In the genomic region with DNA sequence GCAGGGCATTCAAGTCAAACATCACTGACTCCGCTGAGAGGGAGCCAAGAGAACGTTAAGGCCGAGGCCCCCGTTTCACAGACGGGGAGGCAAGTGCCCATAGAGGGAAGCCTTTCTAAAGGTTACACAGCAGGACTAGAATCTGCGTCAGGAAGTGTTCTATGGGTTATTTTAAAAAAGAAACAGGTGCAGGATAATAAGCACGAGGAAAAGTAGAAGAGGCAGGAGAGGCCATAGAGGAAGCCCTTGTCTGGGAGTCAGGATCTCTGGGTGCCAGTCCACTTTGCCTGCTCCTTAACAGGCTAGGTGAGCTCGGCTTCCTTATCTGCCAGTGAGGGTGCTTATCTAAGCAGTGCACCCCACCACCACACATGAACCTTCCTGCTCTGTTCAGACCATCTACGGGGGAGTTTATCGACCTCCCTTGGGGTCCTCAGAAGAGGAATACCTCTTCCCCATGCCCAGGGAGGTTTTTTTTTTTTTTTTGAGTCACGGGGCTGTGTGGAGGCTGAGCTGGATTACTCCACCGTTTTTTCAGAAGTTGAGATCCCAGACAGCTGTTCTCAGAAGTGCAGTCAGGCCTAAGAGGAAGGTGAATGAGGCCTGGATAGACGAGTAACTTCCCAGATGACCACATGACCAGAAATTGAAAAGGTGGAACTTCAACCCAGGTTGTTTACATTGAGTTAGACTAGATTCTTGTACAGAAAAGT, we compare ENCODE assay signal across 8 cellular contexts. TPM values are rescaled to one million over a fixed set of nuclear protein-coding genes. Genes with fewer than 3 reads are reported as not detected.
DNase-seq lines count a peak whose midpoint lies in the region; ATAC-seq and TF ChIP-seq lines count a peak whose summit lies in the region.

No MANE protein-coding gene starts in this region.

- H3K27me3 Mint-ChIP-seq in activated T-cell treated with anti-CD3 and anti-CD28 coated beads, Interleukin-2, amount 50 U/mL, for 4 hours (ENCODE audit: low read depth), result no peaks in the 10 kb centered on the region
- peaks cover 17% of the 10 kb centered on the region for H3K27me3 Mint-ChIP-seq in brain

- H3K27ac ChIP-seq in right lobe of liver (peak overlapping the region; percentile 68 to 97 (median 96)), thyroid gland (peak overlapping the region; percentile 94 to 98 (median 95))

- H3K4me3 Mint-ChIP-seq in activated T-cell treated with anti-CD3 and anti-CD28 coated beads, Interleukin-2, amount 50 U/mL, for 4 hours, result peak overlapping the region; percentile 89
- H3K4me3 Mint-ChIP-seq in brain, result peak overlapping the region; percentile 80 to 88 (median 88)

- intact Hi-C loops in right lobe of liver (cut with DNase I), result no loop called here
- intact Hi-C loops in thyroid gland (cut with DNase I), result no loop called here

- ATAC-seq in activated T-cell treated with anti-CD3 and anti-CD28 coated beads, Interleukin-2, amount 50 U/mL, for 4 hours, result no peak
- ATAC-seq in right lobe of liver (peak in 2 of 4 donors; percentile 3 to 5), HG03432 (IDR thresholded peaks at IDR 0.05; ENCODE audit: unreplicated experiment) (no peak)

- peak overlapping the region; percentile 5 to 86 (median 75) for H3K4me3 ChIP-seq in right lobe of liver
- H3K4me3 ChIP-seq in thyroid gland (replicated peaks in 1 of 3), result peak overlapping the region in 2 of 3 donors; percentile 29 to 66

- WGBS in right lobe of liver (ENCODE audit: insufficient coverage, low coverage, low lambda C conversion rate, missing lambda C conversion rate), result 11% methylated on average over 12 of the region's 13 CpGs
- 11 to 17% methylated on average over 12 to 13 of the region's 13 CpGs for WGBS in thyroid gland, 2 donors

- H3K27me3 ChIP-seq in right lobe of liver (no peaks in the 10 kb centered on the region), thyroid gland (no peaks in the 10 kb centered on the region)

- H3K36me3 Mint-ChIP-seq in activated T-cell treated with anti-CD3 and anti-CD28 coated beads, Interleukin-2, amount 50 U/mL, for 4 hours (ENCODE audit: insufficient read depth), result peaks cover 3% of the 10 kb centered on the region
- H3K36me3 Mint-ChIP-seq in brain, result peaks cover 12% of the 10 kb centered on the region

- H3K27ac Mint-ChIP-seq in brain, result peak overlapping the region; percentile 91 to 100 (median 96)

- no peak for TF ChIP-seq POLR2A in right lobe of liver (IDR thresholded peaks at IDR 0.05)
- peak; percentile 17 to 54 for TF ChIP-seq POLR2A in thyroid gland (IDR thresholded peaks at IDR 0.05)

- H3K9me3 ChIP-seq in right lobe of liver (no peaks in the 10 kb centered on the region), thyroid gland (no peaks in the 10 kb centered on the region)

- DNase-seq in activated T-cell treated with anti-CD3 and anti-CD28 coated beads, Interleukin-2, amount 50 U/mL, for 4 hours, result no peak
- no peak for DNase-seq in activated T-cell treated with anti-CD3 and anti-CD28 coated beads, Interleukin-2, amount 50 U/mL, for 48 hours
- DNase-seq in NCI-H2227 (lab: John Stamatoyannopoulos, UW; ENCODE audit: unreplicated experiment) (peak; percentile 37), right lobe of liver (no peak), thyroid gland (peak; percentile 61 to 69), NCI-H446 treated with DMSO at 0.1 percent for 48 hours (lab: John Stamatoyannopoulos, UW) (no peak)

- H3K9me3 Mint-ChIP-seq in activated T-cell treated with anti-CD3 and anti-CD28 coated beads, Interleukin-2, amount 50 U/mL, for 4 hours, result no peaks in the 10 kb centered on the region
- peaks cover 0 to 2% (median 0%) of the 10 kb centered on the region in 5 experiments for H3K9me3 Mint-ChIP-seq in brain

- H3K4me1 ChIP-seq in right lobe of liver (peaks cover 0 to 40% (median 15%) of the 10 kb centered on the region in 4 donors), thyroid gland (peaks cover 34 to 42% of the 10 kb centered on the region in 2 donors)

- TF ChIP-seq CTCF in brain (conservative IDR thresholded peaks at IDR 0.05) (no peak), right lobe of liver (IDR thresholded peaks at IDR 0.05) (no peak), thyroid gland (IDR thresholded peaks at IDR 0.05) (no peak)

- H3K36me3 ChIP-seq in right lobe of liver, result no peaks in the 10 kb centered on the region
- no peaks in the 10 kb centered on the region for H3K36me3 ChIP-seq in thyroid gland

- H3K4me1 Mint-ChIP-seq in activated T-cell treated with anti-CD3 and anti-CD28 coated beads, Interleukin-2, amount 50 U/mL, for 4 hours (ENCODE audit: low read depth), result peaks cover 52% of the 10 kb centered on the region
- peaks cover 54% of the 10 kb centered on the region for H3K4me1 Mint-ChIP-seq in brain

RNA-seq across cellular contexts. Expression of a gene that starts 1.2 kb away (rescaled TPM):
- 10 to 100 TPM; 16.3 to 25.0 (median 20.3) TPM for total RNA-seq in activated T-cell treated with anti-CD3 and anti-CD28 coated beads, Interleukin-2, amount 50 U/mL, for 4 hours
- 23.8 TPM for polyA plus RNA-seq in brain (ENCODE audit: insufficient read depth, low read depth, low replicate concordance)
- total RNA-seq in right lobe of liver (10 to 100 TPM; 10.8 to 25.9 (median 17.8) TPM), thyroid gland (10 to 100 TPM; 13.5 to 21.7 (median 16.9) TPM)

Comparison
In these comparisons a context has a peak if more than half of its experiments do, and no peak if none do; other contexts are left out.
1. DNase-seq: peak in NCI-H2227 (single experiment) and thyroid gland (2 of 2); none in activated T-cell treated with anti-CD3 and anti-CD28 coated beads, Interleukin-2, amount 50 U/mL, for 4 hours (single experiment), activated T-cell treated with anti-CD3 and anti-CD28 coated beads, Interleukin-2, amount 50 U/mL, for 48 hours (0 of 2), right lobe of liver (0 of 3) and NCI-H446 treated with DMSO at 0.1 percent for 48 hours (single experiment).